Comparison of ENCODE assay signal across 24 cellular contexts in the genomic region with DNA sequence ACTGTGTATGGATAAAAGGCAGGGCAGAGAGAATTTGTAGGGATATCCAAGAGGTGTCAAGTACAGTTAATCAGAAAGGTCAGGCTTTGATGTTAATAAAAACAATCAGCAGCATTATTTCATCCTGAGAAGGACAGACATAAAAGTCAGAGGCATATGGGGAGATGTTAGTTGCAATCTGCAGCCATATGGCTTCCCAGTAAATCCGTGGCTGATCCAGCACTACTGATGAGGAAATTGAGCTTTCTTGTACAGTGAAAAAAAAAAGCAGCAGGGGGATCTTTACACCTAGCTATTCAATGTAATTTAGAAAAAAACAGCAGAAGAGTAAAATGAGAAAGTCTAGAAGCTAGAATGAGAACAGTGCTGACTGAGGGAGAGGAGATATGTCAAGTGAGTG.
"Had no signal": no experiment of that assay in that cellular context is flagged by ENCODE, and none has a peak within 500 bp of the region (broad histone marks: within the 10 kb centered on the region; RNA-seq: fewer than 3 reads in every experiment).

No MANE protein-coding gene starts in this region.

- H3K4me1 Mint-ChIP-seq: nephron progenitor cell; neural crest cell; stimulated activated effector memory CD8-positive, alpha-beta T cell treated with anti-CD3 and anti-CD28 coated beads, Interleukin-12 subunit alpha, Interleukin-12 subunit beta, amount 100 ng/mL, for 72 hours had no signal

- H3K27ac Mint-ChIP-seq: naive thymus-derived CD8-positive, alpha-beta T cell; natural killer cell treated with Interleukin-12 subunit alpha and Interleukin-12 subunit beta and Interleukin-15 and Interleukin-18, amount 100 ng/mL, for 72 hours; nephron progenitor cell; progenitor cell of endocrine pancreas; stimulated activated effector memory CD8-positive, alpha-beta T cell treated with anti-CD3 and anti-CD28 coated beads, Interleukin-12 subunit alpha, Interleukin-12 subunit beta, amount 100 ng/mL, for 72 hours; stimulated activated naive B cell treated with anti-CD40 and anti-IgM and Interleukin-4, amounts not matched to agents 10 μg/mL and 1 μg/mL and 100 μg/mL, for 72 hours; stimulated activated naive CD8-positive, alpha-beta T cell treated with anti-CD3 and anti-CD28 coated beads, Interleukin-15, Interleukin-2, amounts not matched to agents 100 ng/mL and 50 ng/mL, for 24 hours had no signal

- H3K4me3 Mint-ChIP-seq: naive thymus-derived CD8-positive, alpha-beta T cell; natural killer cell treated with Interleukin-12 subunit alpha and Interleukin-12 subunit beta and Interleukin-15 and Interleukin-18, amount 100 ng/mL, for 72 hours; nephron progenitor cell; neural crest cell; stimulated activated effector memory CD8-positive, alpha-beta T cell treated with anti-CD3 and anti-CD28 coated beads, Interleukin-12 subunit alpha, Interleukin-12 subunit beta, amount 100 ng/mL, for 72 hours; stimulated activated naive B cell treated with anti-CD40 and anti-IgM and Interleukin-4, amounts not matched to agents 10 μg/mL and 1 μg/mL and 100 μg/mL, for 72 hours; stimulated activated naive CD8-positive, alpha-beta T cell treated with anti-CD3 and anti-CD28 coated beads, Interleukin-15, Interleukin-2, amounts not matched to agents 100 ng/mL and 50 ng/mL, for 24 hours had no signal

- H3K36me3 Mint-ChIP-seq: natural killer cell treated with Interleukin-12 subunit alpha and Interleukin-12 subunit beta and Interleukin-15 and Interleukin-18, amount 100 ng/mL, for 72 hours; stimulated activated effector memory CD8-positive, alpha-beta T cell treated with anti-CD3 and anti-CD28 coated beads, Interleukin-12 subunit alpha, Interleukin-12 subunit beta, amount 100 ng/mL, for 72 hours had no signal

- H3K9me3 Mint-ChIP-seq: natural killer cell treated with Interleukin-12 subunit alpha and Interleukin-12 subunit beta and Interleukin-15 and Interleukin-18, amount 100 ng/mL, for 72 hours; stimulated activated effector memory CD8-positive, alpha-beta T cell treated with anti-CD3 and anti-CD28 coated beads, Interleukin-12 subunit alpha, Interleukin-12 subunit beta, amount 100 ng/mL, for 72 hours; stimulated activated naive CD8-positive, alpha-beta T cell treated with anti-CD3 and anti-CD28 coated beads, Interleukin-15, Interleukin-2, amounts not matched to agents 100 ng/mL and 50 ng/mL, for 24 hours had no signal

- H3K27me3 Mint-ChIP-seq: progenitor cell of endocrine pancreas had no signal

- DNase-seq: naive thymus-derived CD8-positive, alpha-beta T cell; nephron progenitor cell; nucleus accumbens; pancreas; posterior cingulate gyrus; psoas muscle; right lobe of liver; sigmoid colon; small intestine; stimulated activated CD4-positive, alpha-beta T cell treated with anti-CD3 and anti-CD28 coated beads, Interleukin-15, amount 100 ng/mL, for 24 hours; stimulated activated CD4-positive, alpha-beta T cell treated with anti-CD3 and anti-CD28 coated beads, Interleukin-2, amount 100 ng/mL, for 24 hours; stimulated activated CD4-positive, alpha-beta T cell treated with anti-CD3 and anti-CD28 coated beads, Interleukin-2, amount 100 ng/mL, for 48 hours; stimulated activated CD4-positive, alpha-beta T cell treated with anti-CD3 and anti-CD28 coated beads, Interleukin-4, amount 100 ng/mL, for 24 hours; stimulated activated naive B cell treated with anti-CD40 and anti-IgM and Interleukin-4, amounts not matched to agents 10 μg/mL and 1 μg/mL and 100 μg/mL, for 72 hours; stimulated activated naive CD4-positive, alpha-beta T cell treated with Interleukin-2 at 50 U/mL for 16 hours; stomach; thyroid gland; trophoblast cell; upper lobe of left lung had no signal
